ENCODE assay signal across 8 cellular contexts in genomic region chr12:123269980-123270379, GRCh38. TPM values are rescaled to one million over a fixed set of nuclear protein-coding genes. Genes with fewer than 3 reads are reported as not detected.
DNase-seq lines count a peak whose midpoint lies in the region; ATAC-seq and TF ChIP-seq lines count a peak whose summit lies in the region.

No MANE protein-coding gene starts in this region.

- no peak for TF ChIP-seq EP300 in SK-N-SH (IDR thresholded peaks at IDR 0.05; ENCODE audit: borderline replicate concordance in 1 of 2, low read depth in 1 of 2, low read length in 1 of 2)

- H3K4me1 ChIP-seq in SK-N-SH (ENCODE audit: control insufficient read depth in 1 of 2, insufficient read depth in 2 of 2, low read depth in 1 of 2, low read length in 1 of 2), result peaks cover 5 to 46% of the 10 kb centered on the region in 2 experiments; a peak in 3 of 4 replicates
- peaks cover 14 to 64% (median 26%) of the 10 kb centered on the region in 3 donors for H3K4me1 ChIP-seq in esophagus squamous epithelium
- peaks cover 32 to 33% of the 10 kb centered on the region in 2 experiments for H3K4me1 ChIP-seq in neutrophil (ENCODE audit: control insufficient read depth in 1 of 2, insufficient read depth in 1 of 2, low read depth in 1 of 2, low read length in 1 of 2)

- H3K4me3 ChIP-seq in SK-N-SH (ENCODE audit: low read depth in 2 of 2, low read length in 1 of 2), result peak overlapping the region; percentile 83 to 90
- H3K4me3 ChIP-seq in esophagus squamous epithelium, result peak overlapping the region; percentile 68 to 84 (median 76)
- peak overlapping the region; percentile 61 to 64 for H3K4me3 ChIP-seq in neutrophil (ENCODE audit: low read depth in 1 of 2, low read length in 1 of 2)

- H3F3A ChIP-seq in SK-N-SH (replicated peaks; ENCODE audit: insufficient read depth), result peaks cover 7% of the 10 kb centered on the region

- H4K20me1 ChIP-seq in SK-N-SH (ENCODE audit: insufficient read depth), result peaks cover 21% of the 10 kb centered on the region

- POLR2A ChIA-PET in SK-N-SH (lab: Yijun Ruan, JAX), result interaction anchor here (0.8 to 3.5 kb wide), 7 partner anchors 16 to 351 kb away, joined by 3 to 47 read pairs (median 4); partner anchors contain the start of genes MPHOSPH9, MTRFR and SNRNP35

- H3K36me3 ChIP-seq in SK-N-SH (replicated peaks in 1 of 2; ENCODE audit: control insufficient read depth in 1 of 2, insufficient read depth in 2 of 2, low read length in 1 of 2), result peaks cover 0 to 14% of the 10 kb centered on the region in 2 experiments
- H3K36me3 ChIP-seq in esophagus squamous epithelium, result peaks cover 0 to 29% (median 0%) of the 10 kb centered on the region in 3 donors
- peaks cover 6% of the 10 kb centered on the region for H3K36me3 ChIP-seq in neutrophil

- CTCF ChIA-PET in SK-N-SH (lab: Yijun Ruan, JAX), result interaction anchor here (0.9 to 2.3 kb wide), 12 partner anchors 12 to 331 kb away, joined by 3 to 14 read pairs (median 4); partner anchors contain the start of genes KMT5A, MPHOSPH9 and MTRFR

- H3K27ac ChIP-seq in SK-N-SH (ENCODE audit: low read depth in 2 of 2, low read length in 1 of 2) (peak overlapping the region; percentile 80 to 99), esophagus squamous epithelium (peak overlapping the region; percentile 90 to 95 (median 94)), neutrophil (no peak overlapping the region)

- peak overlapping the region; percentile 86 for H3K9ac ChIP-seq in SK-N-SH

- no peak for TF ChIP-seq CTCF in SK-N-SH (IDR thresholded peaks at IDR 0.05)
- no peak for TF ChIP-seq CTCF in esophagus squamous epithelium (IDR thresholded peaks at IDR 0.05)
- TF ChIP-seq CTCF in neutrophil (IDR thresholded peaks at IDR 0.05), result no peak

- H2AFZ ChIP-seq in SK-N-SH (ENCODE audit: low read depth), result no peak overlapping the region

- H3K27me3 ChIP-seq in SK-N-SH (ENCODE audit: insufficient read depth), result no peaks in the 10 kb centered on the region
- H3K27me3 ChIP-seq in esophagus squamous epithelium, result no peaks in the 10 kb centered on the region
- H3K27me3 ChIP-seq in neutrophil, result peaks cover 11% of the 10 kb centered on the region

- DNase-seq in DMS 273 (lab: John Stamatoyannopoulos, UW; ENCODE audit: unreplicated experiment) (peak; percentile 65), DMS 273 treated with DMSO at 0.1 percent for 48 hours (lab: John Stamatoyannopoulos, UW) (no peak), SK-N-SH (peak; percentile 41), esophagus squamous epithelium (lab: John Stamatoyannopoulos, UW) (no peak), NCI-H1436 treated with DMSO at 0.1 percent for 48 hours (lab: John Stamatoyannopoulos, UW) (no peak)

- H3K9me3 ChIP-seq in SK-N-SH (no peaks in the 10 kb centered on the region), esophagus squamous epithelium (no peaks in the 10 kb centered on the region), neutrophil (no peaks in the 10 kb centered on the region)

- H3K79me2 ChIP-seq in SK-N-SH (ENCODE audit: insufficient read depth), result peaks cover 73% of the 10 kb centered on the region

- peak overlapping the region; percentile 96 for H3K4me2 ChIP-seq in SK-N-SH

- WGBS in SK-N-SH (ENCODE audit: low lambda C conversion rate), result 2% methylated on average over 8 of the region's 10 CpGs
- 0 to 5% methylated on average over 3 to 4 of the region's 10 CpGs for WGBS in esophagus squamous epithelium, 2 donors

- H3K9me2 ChIP-seq in SK-N-SH, result no peaks in the 10 kb centered on the region

- ATAC-seq in HG03565 (IDR thresholded peaks at IDR 0.05; ENCODE audit: unreplicated experiment) (no peak), HG02981 (IDR thresholded peaks at IDR 0.05; ENCODE audit: unreplicated experiment) (no peak)

- intact Hi-C loops in esophagus squamous epithelium (cut with DNase I), result no loop called here

- no peak for TF ChIP-seq POLR2A in esophagus squamous epithelium (IDR thresholded peaks at IDR 0.05)

- TF ChIP-seq RAD21 in SK-N-SH (IDR thresholded peaks at IDR 0.05; ENCODE audit: low read length), result no peak

TF ChIP-seq in SK-N-SH, 30 proteins besides CTCF, POLR2A, EP300 and RAD21:
- no peak for TF ChIP-seq TEAD4 (IDR thresholded peaks at IDR 0.05; ENCODE audit: borderline replicate concordance, insufficient read depth)
- TF ChIP-seq SIN3A (IDR thresholded peaks at IDR 0.05; ENCODE audit: borderline replicate concordance, low read depth, low read length), result no peak
- no peak for TF ChIP-seq EZH2phosphoT487 (IDR thresholded peaks at IDR 0.05; ENCODE audit: borderline replicate concordance, low read depth)
- TF ChIP-seq, protein P1, sequence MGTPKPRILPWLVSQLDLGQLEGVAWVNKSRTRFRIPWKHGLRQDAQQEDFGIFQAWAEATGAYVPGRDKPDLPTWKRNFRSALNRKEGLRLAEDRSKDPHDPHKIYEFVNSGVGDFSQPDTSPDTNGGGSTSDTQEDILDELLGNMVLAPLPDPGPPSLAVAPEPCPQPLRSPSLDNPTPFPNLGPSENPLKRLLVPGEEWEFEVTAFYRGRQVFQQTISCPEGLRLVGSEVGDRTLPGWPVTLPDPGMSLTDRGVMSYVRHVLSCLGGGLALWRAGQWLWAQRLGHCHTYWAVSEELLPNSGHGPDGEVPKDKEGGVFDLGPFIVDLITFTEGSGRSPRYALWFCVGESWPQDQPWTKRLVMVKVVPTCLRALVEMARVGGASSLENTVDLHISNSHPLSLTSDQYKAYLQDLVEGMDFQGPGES (IDR thresholded peaks at IDR 0.05; ENCODE audit: low read depth, low read length), result no peak
- no peak for TF ChIP-seq GATA2 (CRISPR knock-in tag; IDR thresholded peaks at IDR 0.05)
- TF ChIP-seq YY1 (IDR thresholded peaks at IDR 0.05; ENCODE audit: low read depth), result no peak
- TF ChIP-seq, protein P2, sequence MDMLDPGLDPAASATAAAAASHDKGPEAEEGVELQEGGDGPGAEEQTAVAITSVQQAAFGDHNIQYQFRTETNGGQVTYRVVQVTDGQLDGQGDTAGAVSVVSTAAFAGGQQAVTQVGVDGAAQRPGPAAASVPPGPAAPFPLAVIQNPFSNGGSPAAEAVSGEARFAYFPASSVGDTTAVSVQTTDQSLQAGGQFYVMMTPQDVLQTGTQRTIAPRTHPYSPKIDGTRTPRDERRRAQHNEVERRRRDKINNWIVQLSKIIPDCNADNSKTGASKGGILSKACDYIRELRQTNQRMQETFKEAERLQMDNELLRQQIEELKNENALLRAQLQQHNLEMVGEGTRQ (IDR thresholded peaks at IDR 0.05; ENCODE audit: borderline replicate concordance, low read depth, low read length), result no peak
- TF ChIP-seq JUND (IDR thresholded peaks at IDR 0.05), result no peak
- TF ChIP-seq GABPA (IDR thresholded peaks at IDR 0.05; ENCODE audit: low read depth), result no peak

RNA-seq across cellular contexts. Expression of gene CDK2AP1, which starts 1.7 kb away (rescaled TPM):
- 208 and 231 TPM in 2 replicates for polyA plus RNA-seq in SK-N-SH (2012; rRNA removed)
- polyA plus RNA-seq in SK-N-SH (2012; cell fraction: cytosol; rRNA removed), result 338 and 421 TPM in 2 replicates
- 37.9 and 59.8 TPM in 2 replicates for polyA plus RNA-seq in SK-N-SH (2012; cell fraction: nucleus; rRNA removed)
- 100 to 1,000 TPM in 3 of 4 donors, 10 to 100 TPM in 1; 82.0 to 174 (median 116) TPM for total RNA-seq in esophagus squamous epithelium

RNA-seq across cellular contexts. Expression of gene MTRFR, which starts 36.7 kb away (rescaled TPM):
- 6.6 and 7.5 TPM in 2 replicates for polyA plus RNA-seq in SK-N-SH (2012; rRNA removed)
- polyA plus RNA-seq in SK-N-SH (2012; cell fraction: cytosol; rRNA removed), result 7.1 and 8.2 TPM in 2 replicates
- 4.5 and 5.4 TPM in 2 replicates for polyA plus RNA-seq in SK-N-SH (2012; cell fraction: nucleus; rRNA removed)
- total RNA-seq in esophagus squamous epithelium, result 10 to 100 TPM in 1 of 4 donors, 1 to 10 TPM in 3; 5.3 to 11.4 (median 7.2) TPM

RNA-seq across cellular contexts. Expression of gene MPHOSPH9, which starts 37.0 kb away (rescaled TPM):
- polyA plus RNA-seq in SK-N-SH (2012; rRNA removed), result 8.2 and 9.0 TPM in 2 replicates
- 8.9 and 11.0 TPM in 2 replicates for polyA plus RNA-seq in SK-N-SH (2012; cell fraction: cytosol; rRNA removed)
- polyA plus RNA-seq in SK-N-SH (2012; cell fraction: nucleus; rRNA removed), result 17.8 and 27.7 TPM in 2 replicates
- 10 to 100 TPM; 17.0 to 43.8 (median 22.1) TPM for total RNA-seq in esophagus squamous epithelium

Comparison
In these comparisons a context has a peak if more than half of its experiments do, and no peak if none do; other contexts are left out.
1. DNase-seq: peak in DMS 273 (single experiment) and SK-N-SH (single experiment); none in DMS 273 treated with DMSO at 0.1 percent for 48 hours (single experiment), esophagus squamous epithelium (single experiment) and NCI-H1436 treated with DMSO at 0.1 percent for 48 hours (single experiment).
2. Peak in every context shown above with its lines, with median percentiles within 50 percentile points of each other: H3K4me3 ChIP-seq.